In genomic region chr15:52488830-52489229, GRCh38 we compare ENCODE assay signal across 14 cellular contexts.
"Had no signal": no experiment of that assay in that cellular context is flagged by ENCODE, and none has a peak within 500 bp of the region (broad histone marks: within the 10 kb centered on the region; RNA-seq: fewer than 3 reads in every experiment).

No MANE protein-coding gene starts in this region.

- H3K4me1 ChIP-seq: parathyroid adenoma had no signal

- H3K4me3 Mint-ChIP-seq: activated T-cell treated with anti-CD3 and anti-CD28 coated beads, Interleukin-2, amount 50 U/mL, for 4 hours had no signal

- H3K36me3 ChIP-seq: gastrocnemius medialis, heart right ventricle, tibial artery, vagina had no signal

- H3K4me3 ChIP-seq: gastrocnemius medialis, heart right ventricle, tibial artery, vagina had no signal

- H3K9me3 Mint-ChIP-seq: activated T-cell treated with anti-CD3 and anti-CD28 coated beads, Interleukin-2, amount 50 U/mL, for 4 hours had no signal

- ATAC-seq: gastrocnemius medialis had no signal

- H3K27ac ChIP-seq: epithelial cell of prostate, gastrocnemius medialis, heart right ventricle, parathyroid adenoma, tibial artery, vagina had no signal

- H3K27me3 ChIP-seq: gastrocnemius medialis, heart right ventricle, tibial artery, vagina had no signal

- H2AFZ ChIP-seq: parathyroid adenoma had no signal

- H3K9me3 ChIP-seq: gastrocnemius medialis, heart right ventricle, tibial artery, vagina had no signal

- DNase-seq: activated CD4-positive, CD25-positive, alpha-beta regulatory T cell; activated T-cell treated with anti-CD3 and anti-CD28 coated beads, Interleukin-2, amount 50 U/mL, for 4 hours; cortex of kidney; effector memory CD4-positive, alpha-beta T cell; gastrocnemius medialis; heart right ventricle; retina; small intestine; tibial artery had no signal

- H3K9ac ChIP-seq: parathyroid adenoma had no signal

- FAIRE-seq: keratinocyte, small intestine, TTC549 had no signal
